ENCODE assay signal across 17 cellular contexts in genomic region chr1:165352442-165353293, GRCh38. TPM values are rescaled to one million over a fixed set of nuclear protein-coding genes. Genes with fewer than 3 reads are reported as not detected.
A peak's percentile ranks its signal among the peaks of the same experiment; 100 is the strongest.
DNase-seq lines count a peak whose midpoint lies in the region; ATAC-seq and TF ChIP-seq lines count a peak whose summit lies in the region.
"Had no signal": no experiment of that assay in that cellular context is flagged by ENCODE, and none has a peak within 500 bp of the region (broad histone marks: within the 10 kb centered on the region; RNA-seq: fewer than 3 reads in every experiment).

No MANE protein-coding gene starts in this region.

- H3K4me1 Mint-ChIP-seq in activated CD8-positive, alpha-beta memory T cell treated with anti-CD3 and anti-CD28 coated beads, Interleukin-2, amount 10 ng/mL, durations not matched to agents 7 days and 5 days = peaks cover 2% of the 10 kb centered on the region

- no peaks in the 10 kb centered on the region for H3K36me3 Mint-ChIP-seq in activated CD8-positive, alpha-beta memory T cell treated with anti-CD3 and anti-CD28 coated beads, Interleukin-2, amount 10 ng/mL, durations not matched to agents 7 days and 5 days

- no peak overlapping the region for H3K4me3 Mint-ChIP-seq in activated CD8-positive, alpha-beta memory T cell treated with anti-CD3 and anti-CD28 coated beads, Interleukin-2, amount 10 ng/mL, durations not matched to agents 7 days and 5 days

- H3K36me3 ChIP-seq in RWPE2 (ENCODE audit: low read depth) = no peaks in the 10 kb centered on the region
- H3K36me3 ChIP-seq in iPS-20b (ENCODE audit: insufficient read depth, low read depth, low read length) = no peaks in the 10 kb centered on the region
- H3K36me3 ChIP-seq in skeletal muscle tissue (ENCODE audit: control insufficient read depth in 3 of 3, insufficient read depth in 3 of 3, low read length in 3 of 3) = no peaks in the 10 kb centered on the region
- H3K36me3 ChIP-seq: tibial nerve had no signal

- ATAC-seq in activated CD8-positive, alpha-beta memory T cell treated with anti-CD3 and anti-CD28 coated beads, Interleukin-2, amount 10 ng/mL, durations not matched to agents 7 days and 5 days = no peak
- ATAC-seq in RWPE2 (ENCODE audit: low read depth) = 0 out of 3 replicates have a peak, but pooled peaks have one; percentile 8
- no peak for ATAC-seq in HG03175 (IDR thresholded peaks at IDR 0.05; ENCODE audit: unreplicated experiment)
- no peak for ATAC-seq in HG02678 (IDR thresholded peaks at IDR 0.05; ENCODE audit: unreplicated experiment)
- no peak for ATAC-seq in HG03378 (IDR thresholded peaks at IDR 0.05; ENCODE audit: unreplicated experiment)

- H3K4me1 ChIP-seq in RWPE2 (ENCODE audit: insufficient read depth, poor library complexity, severe bottlenecking) (no peaks in the 10 kb centered on the region), iPS-20b (ENCODE audit: insufficient read depth, low read length) (peaks cover 12% of the 10 kb centered on the region; the same call in 1 of the 2 replicates), skeletal muscle tissue (ENCODE audit: control insufficient read depth in 3 of 3, insufficient read depth in 3 of 3, low read length in 3 of 3) (peaks cover 19 to 24% (median 21%) of the 10 kb centered on the region in 3 donors)

- DNase-seq in activated CD8-positive, alpha-beta memory T cell treated with anti-CD3 and anti-CD28 coated beads, Interleukin-2, amount 10 ng/mL, durations not matched to agents 7 days and 5 days = no peak
- DNase-seq in activated CD8-positive, alpha-beta memory T cell treated with anti-CD3 and anti-CD28 coated beads, Interleukin-2, amount 50 U/mL, for 4 hours = no peak
- no peak for DNase-seq in RWPE2 (ENCODE audit: low spot score)
- DNase-seq: activated CD4-positive, alpha-beta T cell treated with anti-CD3 and anti-CD28 coated beads, Interleukin-2, amount 50 U/mL, for 48 hours; activated naive CD4-positive, alpha-beta T cell treated with anti-CD3 and anti-CD28 coated beads, Interleukin-2, amount 50 U/mL, for 16 hours; caudate nucleus; NCI-H1105 treated with DMSO at 0.1 percent for 48 hours had no signal

- TF ChIP-seq CTCF in RWPE2 (IDR thresholded peaks at IDR 0.05; ENCODE audit: poor library complexity, severe bottlenecking) = no peak

- H3K9me3 ChIP-seq in RWPE2 (ENCODE audit: severe bottlenecking) = no peaks in the 10 kb centered on the region
- no peaks in the 10 kb centered on the region for H3K9me3 ChIP-seq in iPS-20b (ENCODE audit: insufficient read depth, low read depth, low read length)
- H3K9me3 ChIP-seq in skeletal muscle tissue (ENCODE audit: control insufficient read depth in 3 of 3, low read length in 3 of 3) = no peaks in the 10 kb centered on the region
- H3K9me3 ChIP-seq: tibial nerve had no signal

- H3K27ac Mint-ChIP-seq in activated CD8-positive, alpha-beta memory T cell treated with anti-CD3 and anti-CD28 coated beads, Interleukin-2, amount 10 ng/mL, durations not matched to agents 7 days and 5 days = peak overlapping the region; percentile 46

- CTCF ChIA-PET in activated CD8-positive, alpha-beta memory T cell treated with anti-CD3 and anti-CD28 coated beads, Interleukin-2, amount 10 ng/mL, durations not matched to agents 7 days and 5 days (lab: Charles Lee) = interaction anchor here (1.0 to 3.5 kb wide), 2 partner anchors 8 to 16 kb away, joined by 3 to 20 read pairs; no protein-coding TSS in a partner anchor

- H3K27me3 Mint-ChIP-seq in activated CD8-positive, alpha-beta memory T cell treated with anti-CD3 and anti-CD28 coated beads, Interleukin-2, amount 10 ng/mL, durations not matched to agents 7 days and 5 days = peaks cover 91% of the 10 kb centered on the region

- H3K27me3 ChIP-seq in RWPE2 (ENCODE audit: insufficient read depth, poor library complexity, severe bottlenecking) (peaks cover 97% of the 10 kb centered on the region), iPS-20b (ENCODE audit: insufficient read depth, low read length) (peaks cover 100% of the 10 kb centered on the region), skeletal muscle tissue (ENCODE audit: control insufficient read depth in 3 of 3, insufficient read depth in 3 of 3, low read length in 3 of 3) (peaks cover 67 to 86% (median 81%) of the 10 kb centered on the region in 3 donors)

- H3K4me3 ChIP-seq in RWPE2 (ENCODE audit: severe bottlenecking) = no peak overlapping the region
- H3K4me3 ChIP-seq in iPS-20b (ENCODE audit: low read length) = peak overlapping the region; percentile 62
- peak overlapping the region; percentile 13 to 43 (median 27) for H3K4me3 ChIP-seq in skeletal muscle tissue (ENCODE audit: low read length in 3 of 3)
- H3K4me3 ChIP-seq: lung, tibial nerve had no signal

- H3K9ac ChIP-seq in iPS-20b (ENCODE audit: low read depth, low read length) (peak overlapping the region; percentile 54; the same call in 1 of the 2 replicates), skeletal muscle tissue (ENCODE audit: low read depth in 1 of 3, low read length in 3 of 3) (peak overlapping the region in 1 of 3 donors; percentile 33)

- no peaks in the 10 kb centered on the region for H3K9me3 Mint-ChIP-seq in activated CD8-positive, alpha-beta memory T cell treated with anti-CD3 and anti-CD28 coated beads, Interleukin-2, amount 10 ng/mL, durations not matched to agents 7 days and 5 days (ENCODE audit: low read depth)

- H3K27ac ChIP-seq in RWPE2 (ENCODE audit: poor library complexity, severe bottlenecking) (no peak overlapping the region), iPS-20b (ENCODE audit: low read length) (no peak overlapping the region), skeletal muscle tissue (ENCODE audit: low read depth, low read length) (no peak overlapping the region)
- H3K27ac ChIP-seq: epithelial cell of prostate, tibial nerve had no signal

RNA-seq across cellular contexts. Expression of gene LMX1A, which starts 3.8 kb away (rescaled TPM):
- not detected for total RNA-seq in activated CD8-positive, alpha-beta memory T cell treated with anti-CD3 and anti-CD28 coated beads, Interleukin-2, amount 10 ng/mL, durations not matched to agents 7 days and 5 days
- total RNA-seq in skeletal muscle tissue = 1.6 TPM
- total RNA-seq: lung; osteoblast; T-helper 2 cell treated with Interferon-gamma antibody and Interleukin-4, amounts not matched to agents 100 ng/mL and 5 ng/mL, for 36 hours had no signal
